Comparison of ENCODE assay signal across 16 cellular contexts in the genomic region with DNA sequence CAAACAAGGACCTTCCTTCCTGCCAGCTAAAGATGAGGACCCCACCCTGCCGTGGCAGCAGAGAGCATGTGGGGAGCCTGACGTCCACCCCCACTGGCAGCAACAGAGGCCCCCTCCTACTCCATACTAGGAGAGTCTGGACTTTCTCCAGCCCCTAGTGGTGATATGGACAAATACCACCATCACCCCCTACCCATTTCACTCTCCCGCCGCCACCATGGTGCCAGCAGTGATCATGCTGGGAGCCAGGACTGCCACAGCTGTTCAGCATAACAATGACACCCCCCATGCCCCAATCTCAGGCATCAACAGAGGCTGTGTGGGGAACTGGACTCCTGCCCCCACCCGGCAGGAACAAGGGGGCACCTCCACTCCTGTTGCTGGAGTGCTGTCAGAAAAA. TPM values are rescaled to one million over a fixed set of nuclear protein-coding genes. Genes with fewer than 3 reads are reported as not detected.
"Had no signal": no experiment of that assay in that cellular context is flagged by ENCODE, and none has a peak within 500 bp of the region (broad histone marks: within the 10 kb centered on the region; RNA-seq: fewer than 3 reads in every experiment).

No MANE protein-coding gene starts in this region.

- H3K4me3 ChIP-seq: sigmoid colon, tibial nerve had no signal

- H3K27me3 ChIP-seq: sigmoid colon, tibial nerve had no signal

- H3K4me1 ChIP-seq: sigmoid colon, tibial nerve had no signal

- H3K27ac ChIP-seq: sigmoid colon, tibial nerve, VCaP had no signal

- H3K36me3 ChIP-seq: sigmoid colon, tibial nerve had no signal

- ATAC-seq: activated naive CD4-positive, alpha-beta T cell treated with anti-CD3 and anti-CD28 coated beads, Interleukin-2, amount 50 U/mL, for 72 hours; effector memory CD8-positive, alpha-beta T cell; left lobe of liver; stimulated activated naive B cell treated with anti-CD40 and anti-IgM and Interleukin-4, amounts not matched to agents 10 μg/mL and 1 μg/mL and 100 μg/mL, for 72 hours had no signal

- FAIRE-seq: islet of Langerhans had no signal

- DNase-seq: activated CD4-positive, alpha-beta T cell treated with anti-CD3 and anti-CD28 coated beads for 4 hours; amniotic stem cell; effector memory CD8-positive, alpha-beta T cell; erythroblast; hippocampal formation; sigmoid colon; stimulated activated CD4-positive, alpha-beta T cell treated with anti-CD3 and anti-CD28 coated beads, Interleukin-2, amount 100 ng/mL, for 24 hours; stimulated activated naive B cell treated with anti-CD40 and anti-IgM and Interleukin-4, amounts not matched to agents 10 μg/mL and 1 μg/mL and 100 μg/mL, for 72 hours had no signal

RNA-seq across cellular contexts. Expression of a gene that starts 46.9 kb away (rescaled TPM):
- total RNA-seq: activated naive CD4-positive, alpha-beta T cell treated with anti-CD3 and anti-CD28 coated beads, Interleukin-2, amount 50 U/mL, for 72 hours; activated T-helper 2 cell treated with anti-CD3 and anti-CD28 coated beads, Interferon-gamma antibody, Interleukin-2, Interleukin-4, amounts not matched to agents 10 μg/mL and 5 μg/mL and 100 μg/mL, durations not matched to agents 14 hours and 24 hours and 36 hours; left lobe of liver; osteocyte; sigmoid colon; subcutaneous adipose tissue; tibial nerve had no signal
- polyA plus RNA-seq: sigmoid colon had no signal
